Comparison of ENCODE assay signal across 10 cellular contexts in the genomic region with DNA sequence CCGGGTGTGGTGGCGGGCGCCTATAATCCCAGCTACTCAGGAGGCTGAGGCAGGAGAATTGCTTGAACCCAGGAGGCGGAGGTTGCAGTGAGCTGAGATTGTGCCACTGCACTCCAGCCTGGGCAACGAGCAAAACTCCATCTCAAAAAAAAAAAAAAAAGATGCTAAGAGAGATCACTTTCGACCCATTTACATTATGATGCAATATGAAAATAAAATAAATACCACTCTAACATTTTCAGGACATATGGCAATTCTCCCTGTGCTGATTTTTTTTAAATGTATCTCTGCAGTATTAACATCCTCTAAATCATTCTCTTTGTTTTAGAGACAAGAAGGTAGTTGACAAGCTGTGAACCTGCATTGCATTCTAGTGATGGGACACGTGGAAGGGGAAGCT. TPM values are rescaled to one million over a fixed set of nuclear protein-coding genes. Genes with fewer than 3 reads are reported as not detected.
DNase-seq lines count a peak whose midpoint lies in the region; ATAC-seq and TF ChIP-seq lines count a peak whose summit lies in the region.
"Not testable (repeated sequence)": the region's sequence is repeated elsewhere in the genome, so short reads cannot be mapped to it uniquely, and the experiment has no call there.
"Had no signal": no experiment of that assay in that cellular context is flagged by ENCODE, and none has a peak within 500 bp of the region (broad histone marks: within the 10 kb centered on the region; RNA-seq: fewer than 3 reads in every experiment).

No MANE protein-coding gene starts in this region.

- not testable (repeated sequence) for H4K20me1 ChIP-seq in IMR-90 (ENCODE audit: insufficient read depth, low read length)

- H3K36me3 ChIP-seq in IMR-90 (ENCODE audit: control insufficient read depth, insufficient read depth, low read length); RWPE2 (ENCODE audit: low read depth); breast epithelium; esophagus (ENCODE audit: control insufficient read depth in 2 of 2, insufficient read depth in 2 of 2, low read length in 1 of 2); skeletal muscle satellite cell (ENCODE audit: insufficient read depth, low read length): not testable (repeated sequence)

- H3K27me3 Mint-ChIP-seq in CD14-positive monocyte (ENCODE audit: low read depth in 3 of 3) = not testable (repeated sequence)

- peak overlapping the region in 1 of 2 donors; percentile 71 for H3K4me3 Mint-ChIP-seq in CD14-positive monocyte

- H3K9me1 ChIP-seq in IMR-90 (ENCODE audit: insufficient read depth, low read length) = not testable (repeated sequence)

- not testable (repeated sequence) for H3K18ac ChIP-seq in IMR-90 (ENCODE audit: low read depth, low read length)

- DNase-seq in CD14-positive monocyte (ENCODE audit: low spot score); IMR-90; RWPE2 (ENCODE audit: low spot score); breast epithelium (ENCODE audit: low spot score in 2 of 2); foreskin keratinocyte: not testable (repeated sequence)

- not testable (repeated sequence) for H3K4me3 ChIP-seq in IMR-90 (ENCODE audit: insufficient read depth, low read depth, low read length); RWPE2 (ENCODE audit: severe bottlenecking); breast epithelium; esophagus (ENCODE audit: low read depth in 1 of 2, low read length in 2 of 2)
- peak overlapping the region; percentile 48 for H3K4me3 ChIP-seq in skeletal muscle satellite cell (ENCODE audit: low read length)

- not testable (repeated sequence) for H3K27ac ChIP-seq in IMR-90 (ENCODE audit: insufficient read depth, low read length)
- H3K27ac ChIP-seq in RWPE2 (ENCODE audit: poor library complexity, severe bottlenecking) (peak overlapping the region; percentile 70), breast epithelium (peak overlapping the region; percentile 21 to 57), esophagus (ENCODE audit: low read depth in 2 of 2, low read length in 1 of 2) (peak overlapping the region; percentile 44 to 69), foreskin keratinocyte (peak overlapping the region; percentile 73)

- dilution Hi-C loops in IMR-90 (cut with HindIII; ENCODE audit: low sequenced_read_pairs, unreplicated experiment) = not testable (repeated sequence)

- not testable (repeated sequence) for BruUV-seq in IMR-90 (replicated peaks; lab: Mats Ljungman, UMichigan)

- not testable (repeated sequence) for H3K14ac ChIP-seq in IMR-90 (replicated peaks; ENCODE audit: low read depth, low read length)

- POLR2A ChIA-PET in IMR-90 (lab: Charles Lee; ENCODE audit: unreplicated experiment) = not testable (repeated sequence)

- CTCF ChIA-PET in IMR-90 (lab: Yijun Ruan, JAX) = interaction anchor here (1.2 to 3.7 kb wide), 3 partner anchors 10 to 175 kb away, joined by 3 to 24 read pairs (median 9); no protein-coding TSS in a partner anchor

- not testable (repeated sequence) for H3K56ac ChIP-seq in IMR-90 (ENCODE audit: extremely low read depth, insufficient read depth, low read length)

- peak overlapping the region in 4 of 7 donors; percentile 32 to 92 (median 90) for H3K27ac Mint-ChIP-seq in CD14-positive monocyte

- TF ChIP-seq POLR2A in IMR-90 (IDR thresholded peaks at IDR 0.05; ENCODE audit: low read depth, low read length); breast epithelium (IDR thresholded peaks at IDR 0.05): not testable (repeated sequence)

- not testable (repeated sequence) for H4K5ac ChIP-seq in IMR-90 (ENCODE audit: low read depth, low read length)

- H4K91ac ChIP-seq in IMR-90 (ENCODE audit: insufficient read depth, low read depth, low read length) = not testable (repeated sequence)

- in situ Hi-C loops in IMR-90 (cut with MboI; ENCODE audit: low sequenced_read_pairs) = not testable (repeated sequence)

- H3K4me2 ChIP-seq in IMR-90 (ENCODE audit: low read depth, low read length) (peak overlapping the region; percentile 56; the same call in 1 of the 2 replicates), skeletal muscle satellite cell (ENCODE audit: low read length) (peak overlapping the region; percentile 69)

- H3K4ac ChIP-seq in IMR-90 (ENCODE audit: low read depth, low read length) = not testable (repeated sequence)

- not testable (repeated sequence) for H3K9me3 ChIP-seq in IMR-90 (ENCODE audit: control insufficient read depth, insufficient read depth, low read length); RWPE2 (ENCODE audit: severe bottlenecking); breast epithelium; esophagus (ENCODE audit: control insufficient read depth in 2 of 2, insufficient read depth in 1 of 2, low read depth in 1 of 2, low read length in 1 of 2); skeletal muscle satellite cell (replicated peaks; ENCODE audit: low read length)

- not testable (repeated sequence) for TF ChIP-seq CTCF in CD14-positive monocyte (IDR thresholded peaks at IDR 0.05); IMR-90 (conservative IDR thresholded peaks at IDR 0.05; ENCODE audit: low read depth, low read length); RWPE2 (IDR thresholded peaks at IDR 0.05; ENCODE audit: poor library complexity, severe bottlenecking); breast epithelium (IDR thresholded peaks at IDR 0.05); foreskin keratinocyte (conservative IDR thresholded peaks at IDR 0.05)

- H3K9me3 Mint-ChIP-seq in CD14-positive monocyte = not testable (repeated sequence)

- H2AFZ ChIP-seq in IMR-90 (replicated peaks; ENCODE audit: low read length, poor library complexity) = not testable (repeated sequence)

- ATAC-seq in IMR-90 (ENCODE audit: low read depth); RWPE2 (ENCODE audit: low read depth); foreskin keratinocyte: not testable (repeated sequence)

- peaks cover 65% of the 10 kb centered on the region for H3K4me1 Mint-ChIP-seq in CD14-positive monocyte

- not testable (repeated sequence) for H2AK9ac ChIP-seq in IMR-90 (replicated peaks; ENCODE audit: low read depth, low read length, poor library complexity)

- no CpG with 5 or more reads among the region's 7 CpGs for WGBS in IMR-90 (ENCODE audit: extremely low coverage in 2 of 2, insufficient read length in 1 of 2), 2 experiments
- 76 to 79% methylated on average over 7 of the region's 7 CpGs for WGBS in esophagus, 2 donors

- not testable (repeated sequence) for H3K4me1 ChIP-seq in IMR-90 (ENCODE audit: control insufficient read depth, insufficient read depth, low read length); breast epithelium; esophagus (ENCODE audit: control insufficient read depth in 2 of 2, insufficient read depth in 2 of 2, low read length in 1 of 2)
- peaks cover 17% of the 10 kb centered on the region for H3K4me1 ChIP-seq in RWPE2 (ENCODE audit: insufficient read depth, poor library complexity, severe bottlenecking)
- peaks cover 12% of the 10 kb centered on the region for H3K4me1 ChIP-seq in foreskin keratinocyte
- H3K4me1 ChIP-seq in skeletal muscle satellite cell (ENCODE audit: control insufficient read depth, insufficient read depth, low read length) = peaks cover 34% of the 10 kb centered on the region

- not testable (repeated sequence) for H4K8ac ChIP-seq in IMR-90 (ENCODE audit: low read depth in 2 of 2, low read length in 2 of 2)

- not testable (repeated sequence) for H2AK5ac ChIP-seq in IMR-90 (ENCODE audit: low read depth, low read length)

- H3K9ac ChIP-seq in IMR-90 (ENCODE audit: low read depth, low read length); skeletal muscle satellite cell (ENCODE audit: low read depth, low read length): not testable (repeated sequence)

- H2BK5ac ChIP-seq in IMR-90 (ENCODE audit: low read depth, low read length, poor library complexity, severe bottlenecking) = not testable (repeated sequence)

- intact Hi-C loops in CD14-positive monocyte (cut with micrococcal nuclease) = loop anchor here (5.0 to 10.0 kb wide), 4 partner anchors 33 to 170 kb away; a partner anchor contains a TSS
- intact Hi-C loops in IMR-90 (cut with micrococcal nuclease) = loop anchor here (5.0 kb wide), 1 partner anchor 408 kb away; no protein-coding TSS in a partner anchor
- intact Hi-C loops in breast epithelium (cut with DNase I; ENCODE audit: low total_unique reads) = not testable (repeated sequence)

- H3K79me1 ChIP-seq in IMR-90 (ENCODE audit: low read depth in 1 of 2, low read length in 2 of 2) = not testable (repeated sequence)

- not testable (repeated sequence) for H3K27me3 ChIP-seq in IMR-90 (ENCODE audit: control insufficient read depth, insufficient read depth, low read length); RWPE2 (ENCODE audit: insufficient read depth, poor library complexity, severe bottlenecking); breast epithelium; esophagus (ENCODE audit: control insufficient read depth in 1 of 2, insufficient read depth in 2 of 2, low read length in 2 of 2); foreskin keratinocyte; skeletal muscle satellite cell (ENCODE audit: control insufficient read depth, insufficient read depth, low read length)

- H2BK20ac ChIP-seq in IMR-90 (ENCODE audit: low read depth, low read length) = not testable (repeated sequence)

- peaks cover 18 to 21% of the 10 kb centered on the region in 2 donors for H3K36me3 Mint-ChIP-seq in CD14-positive monocyte

- not testable (repeated sequence) for H3K23ac ChIP-seq in IMR-90 (ENCODE audit: low read depth, low read length)

- TF ChIP-seq RAD21 in IMR-90 (IDR thresholded peaks at IDR 0.05; ENCODE audit: low read length) = not testable (repeated sequence)

- not testable (repeated sequence) for H2BK15ac ChIP-seq in IMR-90 (ENCODE audit: low read depth, low read length)

- not testable (repeated sequence) for H2BK120ac ChIP-seq in IMR-90 (ENCODE audit: low read depth, low read length)

RNA-seq across cellular contexts. Expression of a gene that starts 6.6 kb away (rescaled TPM):
- polyA plus RNA-seq in CD14-positive monocyte (under 1 TPM in 1 of 2 donors, not detected in 1; 0.50 TPM), IMR-90 (2012; rRNA removed) (0.10 TPM in 1 of 2 replicates, not detected in the other), esophagus (10 to 100 TPM; 65.6 to 74.6 TPM), foreskin keratinocyte (20.1 and 22.3 TPM in 2 replicates)
- total RNA-seq in IMR-90 (2012; rRNA removed) (not detected in 2 replicates), breast epithelium (10 to 100 TPM in 2 of 3 donors, not detected in 1; 11.8 to 15.4 TPM), foreskin keratinocyte (35.0 and 38.9 TPM in 2 replicates)
- polyA plus RNA-seq in IMR-90 (2012; cell fraction: cytosol; rRNA removed) = 0.04 TPM in 1 of 2 replicates, not detected in the other
- 0.04 and 0.11 TPM in 2 replicates for polyA plus RNA-seq in IMR-90 (2012; cell fraction: nucleus; rRNA removed; ENCODE audit: low replicate concordance)
- total RNA-seq in skeletal muscle satellite cell (2012; rRNA removed) = under 0.01 and 0.66 TPM in 2 replicates

RNA-seq across cellular contexts. Expression of a gene that starts 28.0 kb away (rescaled TPM):
- polyA plus RNA-seq in CD14-positive monocyte (not detected), IMR-90 (2012; rRNA removed) (not detected in 2 replicates), esophagus (not detected), foreskin keratinocyte (not detected in 2 replicates)
- total RNA-seq in IMR-90 (2012; rRNA removed) (not detected in 2 replicates), breast epithelium (1 to 10 TPM in 1 of 3 donors, not detected in 2; 1.6 TPM), foreskin keratinocyte (not detected in 2 replicates)
- polyA plus RNA-seq in IMR-90 (2012; cell fraction: cytosol; rRNA removed) = not detected in 2 replicates
- not detected in 2 replicates for polyA plus RNA-seq in IMR-90 (2012; cell fraction: nucleus; rRNA removed; ENCODE audit: low replicate concordance)
- total RNA-seq in skeletal muscle satellite cell (2012; rRNA removed) = not detected in 2 replicates
- total RNA-seq: A172, HepG2 had no signal
- polyA plus RNA-seq: HepG2 had no signal

RNA-seq across cellular contexts. Expression of a gene that starts 34.1 kb away (rescaled TPM):
- polyA plus RNA-seq in CD14-positive monocyte = 100 to 1,000 TPM; 198 to 331 TPM
- total RNA-seq in IMR-90 (2012; rRNA removed) = 22.6 and 25.0 TPM in 2 replicates
- polyA plus RNA-seq in IMR-90 (2012; rRNA removed) = 291 and 334 TPM in 2 replicates
- polyA plus RNA-seq in IMR-90 (2012; cell fraction: cytosol; rRNA removed) = 247 and 450 TPM in 2 replicates
- 390 and 724 TPM in 2 replicates for polyA plus RNA-seq in IMR-90 (2012; cell fraction: nucleus; rRNA removed; ENCODE audit: low replicate concordance)
- 10 to 100 TPM; 60.2 to 61.0 (median 60.4) TPM for total RNA-seq in breast epithelium
- polyA plus RNA-seq in esophagus = 10 to 100 TPM; 62.7 to 92.3 TPM
- 126 and 140 TPM in 2 replicates for total RNA-seq in foreskin keratinocyte
- polyA plus RNA-seq in foreskin keratinocyte = 252 and 253 TPM in 2 replicates
- total RNA-seq in skeletal muscle satellite cell (2012; rRNA removed) = 48.7 and 72.7 TPM in 2 replicates

RNA-seq across cellular contexts. Expression of a gene that starts 52.7 kb away (rescaled TPM):
- under 1 TPM in 1 of 2 donors, not detected in 1; 0.72 TPM for polyA plus RNA-seq in CD14-positive monocyte
- 2.5 and 3.4 TPM in 2 replicates for total RNA-seq in IMR-90 (2012; rRNA removed)
- 3.7 and 4.3 TPM in 2 replicates for polyA plus RNA-seq in IMR-90 (2012; rRNA removed)
- polyA plus RNA-seq in IMR-90 (2012; cell fraction: cytosol; rRNA removed) = 2.4 and 3.9 TPM in 2 replicates
- polyA plus RNA-seq in IMR-90 (2012; cell fraction: nucleus; rRNA removed; ENCODE audit: low replicate concordance) = 4.2 and 4.6 TPM in 2 replicates
- total RNA-seq in breast epithelium = 1 to 10 TPM in 1 of 3 donors, under 1 TPM in 2; 0.48 to 2.3 (median 0.73) TPM
- polyA plus RNA-seq in esophagus = under 1 TPM; 0.16 to 0.28 TPM
- total RNA-seq in foreskin keratinocyte = 0.18 and 0.20 TPM in 2 replicates
- 0.07 and 0.11 TPM in 2 replicates for polyA plus RNA-seq in foreskin keratinocyte
- 0.51 and 0.66 TPM in 2 replicates for total RNA-seq in skeletal muscle satellite cell (2012; rRNA removed)
- polyA plus RNA-seq: CD4-positive, alpha-beta memory T cell; HepG2 had no signal

Comparison
In these comparisons a context has a peak if more than half of its experiments do, and no peak if none do; other contexts are left out.
1. RNA of a gene that starts 6.6 kb away (polyA plus RNA-seq): 65.6 to 74.6 TPM in esophagus and 20.1 to 22.3 TPM in foreskin keratinocyte; 0.50 TPM in CD14-positive monocyte and 0.04 to 0.11 TPM in IMR-90; every median in the first group is over 10 times any median in the second.